1 cellular context compared by ENCODE assay signal in the genomic region with DNA sequence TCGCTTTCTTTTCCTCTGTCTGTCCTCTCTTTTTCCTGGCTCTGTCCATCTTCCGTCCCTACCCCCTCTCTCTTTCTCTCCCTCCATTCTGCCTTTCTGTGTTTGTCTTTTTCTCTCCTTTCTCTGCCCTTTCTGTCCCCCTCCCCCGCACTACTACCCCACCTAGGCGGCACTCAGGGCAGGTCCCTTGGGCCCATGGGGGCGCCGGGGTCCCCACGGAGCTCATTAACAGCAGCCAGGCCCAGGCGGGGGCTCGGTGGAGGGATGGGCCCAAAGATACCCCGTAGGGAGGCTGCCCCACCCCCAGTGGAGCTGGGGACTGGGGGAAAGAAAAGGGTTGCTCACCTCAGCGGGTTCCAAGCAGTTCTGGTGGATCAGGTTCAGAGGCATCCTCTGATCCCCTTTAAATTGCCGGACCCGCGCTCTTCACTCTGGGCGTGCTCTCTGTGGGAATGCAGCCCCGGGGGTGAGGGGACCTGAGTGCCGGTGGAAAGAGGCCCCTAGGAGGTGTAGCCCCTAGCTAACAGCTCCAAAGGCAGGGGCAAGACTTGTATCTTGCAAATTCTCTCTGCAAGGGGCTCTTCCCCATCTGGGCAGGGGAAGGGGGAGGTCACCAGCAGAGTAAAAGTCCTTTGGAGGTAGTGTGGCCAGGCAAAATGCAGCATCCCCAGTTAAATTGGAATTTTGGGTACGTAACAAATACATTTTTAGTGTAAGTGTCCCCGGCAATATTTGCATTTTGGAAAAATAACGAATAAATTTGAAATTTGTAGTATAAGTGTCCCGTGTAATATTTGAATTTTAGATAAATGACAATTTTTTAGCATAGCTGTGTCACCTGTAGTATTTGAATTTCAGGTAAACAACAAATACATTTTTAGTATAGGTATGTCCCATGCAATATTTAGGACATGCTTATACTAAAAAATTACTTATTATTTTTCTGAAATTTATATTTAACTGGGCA.
TF ChIP-seq lines count a peak whose summit lies in the region.

No MANE protein-coding gene starts in this region.

TF ChIP-seq in GM23338, 12 proteins besides CTCF, POLR2A, EP300 and RAD21 (continued from another document):
- TF ChIP-seq ZNF462 (CRISPR knock-in tag; IDR thresholded peaks at IDR 0.05) = no peak
